ENCODE assay signal across 24 cellular contexts in the genomic region with DNA sequence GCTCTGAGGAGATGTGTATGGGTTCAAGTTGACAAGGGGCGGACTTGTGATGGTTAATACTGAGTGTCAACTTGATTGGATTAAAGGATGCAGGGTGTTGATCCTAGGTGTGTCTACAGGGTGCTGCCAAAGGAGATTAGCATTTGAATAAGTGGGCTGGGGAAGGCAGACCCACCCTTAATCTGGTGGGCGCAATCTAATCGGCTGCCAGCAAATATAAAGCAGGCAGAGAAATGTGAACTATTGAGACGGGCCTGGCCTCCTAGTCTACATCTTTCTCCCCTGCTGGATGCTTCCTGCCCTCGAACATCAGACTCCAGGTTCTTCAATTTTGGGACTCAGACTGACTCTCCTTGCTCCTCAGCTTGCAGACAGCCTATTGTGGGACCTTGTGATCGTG.
"Had no signal": no experiment of that assay in that cellular context is flagged by ENCODE, and none has a peak within 500 bp of the region (broad histone marks: within the 10 kb centered on the region; RNA-seq: fewer than 3 reads in every experiment).

No MANE protein-coding gene starts in this region.

- H3K4me3 Mint-ChIP-seq: dendritic cell treated with granulocyte-macrophage colony-stimulating factor and Interleukin-4, amounts not matched to agents 40 ng/mL and 50 ng/mL, for 4 days; effector memory CD8-positive, alpha-beta T cell; endodermal cell; mesothelial cell of epicardium; naive thymus-derived CD4-positive, alpha-beta T cell had no signal

- H3K27me3 ChIP-seq: colonic mucosa, esophagus squamous epithelium, gastrocnemius medialis, left lung had no signal

- H3K4me1 ChIP-seq: colonic mucosa, esophagus squamous epithelium, gastrocnemius medialis, heart right ventricle, left lung, lower lobe of right lung had no signal

- H3K9me3 Mint-ChIP-seq: dendritic cell treated with granulocyte-macrophage colony-stimulating factor and Interleukin-4, amounts not matched to agents 40 ng/mL and 50 ng/mL, for 4 days; effector memory CD8-positive, alpha-beta T cell had no signal

- H3K36me3 Mint-ChIP-seq: mesothelial cell of epicardium had no signal

- H3K36me3 ChIP-seq: colonic mucosa, esophagus squamous epithelium, gastrocnemius medialis, heart right ventricle, left lung, lower lobe of right lung had no signal

- H3K27me3 Mint-ChIP-seq: effector memory CD8-positive, alpha-beta T cell; naive thymus-derived CD4-positive, alpha-beta T cell had no signal

- H3K4me3 ChIP-seq: colonic mucosa, esophagus squamous epithelium, gastrocnemius medialis, heart right ventricle, left lung, lower lobe of right lung, mucosa of descending colon had no signal

- ATAC-seq: effector memory CD8-positive, alpha-beta T cell; esophagus mucosa; gastrocnemius medialis; heart right ventricle; left cardiac atrium; left ventricle myocardium superior; lower lobe of right lung; mucosa of descending colon; naive thymus-derived CD4-positive, alpha-beta T cell had no signal

- DNase-seq: colonic mucosa; cortex of kidney; effector CD8-positive, alpha-beta T cell; effector memory CD8-positive, alpha-beta T cell; endodermal cell; erythroblast; esophagus squamous epithelium; foreskin fibroblast; foreskin melanocyte; gastrocnemius medialis; glutamatergic neuron; head of caudate nucleus; heart right ventricle; hippocampal formation; left cardiac atrium; left lung; left ventricle myocardium superior; lower lobe of right lung; mesenchymal stem cell; mucosa of descending colon; naive thymus-derived CD4-positive, alpha-beta T cell had no signal

- H3K27ac Mint-ChIP-seq: dendritic cell treated with granulocyte-macrophage colony-stimulating factor and Interleukin-4, amounts not matched to agents 40 ng/mL and 50 ng/mL, for 4 days; effector memory CD8-positive, alpha-beta T cell; endodermal cell; mesothelial cell of epicardium; naive thymus-derived CD4-positive, alpha-beta T cell had no signal

- H3K4me1 Mint-ChIP-seq: mesothelial cell of epicardium had no signal

- H3K9me3 ChIP-seq: colonic mucosa, esophagus squamous epithelium, gastrocnemius medialis, heart right ventricle, left lung, lower lobe of right lung, mucosa of descending colon had no signal
